In the genomic region with DNA sequence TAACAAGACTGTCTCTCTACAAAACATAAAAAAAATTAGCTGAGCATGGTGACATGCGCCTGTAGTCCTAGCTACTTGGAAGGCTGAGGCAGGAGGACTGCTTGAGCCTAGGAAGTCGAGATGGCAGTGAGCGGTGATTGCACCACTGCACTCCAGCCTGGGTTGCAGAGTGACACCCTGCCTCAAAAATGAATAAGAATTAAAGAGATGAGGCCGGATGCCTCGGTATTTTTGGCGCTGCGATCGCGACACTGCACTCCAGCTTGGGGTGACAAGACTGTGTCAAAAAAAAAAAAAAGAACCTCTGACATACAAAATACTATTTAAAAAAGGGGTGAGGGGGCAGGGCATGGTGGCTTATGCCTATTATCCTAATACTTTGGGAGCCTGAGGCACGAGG, we compare ENCODE assay signal across 16 cellular contexts. TPM values are rescaled to one million over a fixed set of nuclear protein-coding genes. Genes with fewer than 3 reads are reported as not detected.
A peak's percentile ranks its signal among the peaks of the same experiment; 100 is the strongest.
DNase-seq lines count a peak whose midpoint lies in the region; ATAC-seq and TF ChIP-seq lines count a peak whose summit lies in the region.
"Had no signal": no experiment of that assay in that cellular context is flagged by ENCODE, and none has a peak within 500 bp of the region (broad histone marks: within the 10 kb centered on the region; RNA-seq: fewer than 3 reads in every experiment).

No MANE protein-coding gene starts in this region.

- no peak for DNase-seq in activated CD4-positive, CD25-positive, alpha-beta regulatory T cell (lab: John Stamatoyannopoulos, UW)
- DNase-seq in GM23338 (ENCODE audit: low spot score) (no peak), WTC11 (ENCODE audit: low spot score) (no peak)
- DNase-seq in natural killer cell treated with Interleukin-12 subunit alpha and Interleukin-12 subunit beta and Interleukin-15 and Interleukin-18, amount 100 ng/mL, for 72 hours (ENCODE audit: low spot score), result peak; percentile 63
- DNase-seq: activated CD8-positive, alpha-beta memory T cell treated with anti-CD3 and anti-CD28 coated beads, Interleukin-2, amount 50 U/mL, for 4 hours; effector CD4-positive, alpha-beta T cell; HFFc6; NCI-H2081 treated with DMSO at 0.1 percent for 48 hours; NCI-H82; nucleus accumbens; T-helper 9 cell had no signal

- peaks cover 42% of the 10 kb centered on the region for H3K4me1 Mint-ChIP-seq in GM23338
- peaks cover 25% of the 10 kb centered on the region for H3K4me1 Mint-ChIP-seq in activated T-helper 17 cell treated with anti-CD3 and anti-CD28 coated beads, Interleukin-2, amount 50 U/mL, for 72 hours
- peaks cover 50 to 57% of the 10 kb centered on the region in 2 donors for H3K4me1 Mint-ChIP-seq in natural killer cell treated with Interleukin-12 subunit alpha and Interleukin-12 subunit beta and Interleukin-15 and Interleukin-18, amount 100 ng/mL, for 72 hours (ENCODE audit: low read depth in 2 of 2)
- peaks cover 62% of the 10 kb centered on the region for H3K4me1 Mint-ChIP-seq in WTC11

- peaks cover 5% of the 10 kb centered on the region for H3K27me3 Mint-ChIP-seq in GM23338 (ENCODE audit: insufficient read depth, low read depth, poor library complexity)
- H3K27me3 Mint-ChIP-seq in activated T-helper 17 cell treated with anti-CD3 and anti-CD28 coated beads, Interleukin-2, amount 50 U/mL, for 72 hours, result no peaks in the 10 kb centered on the region
- no peaks in the 10 kb centered on the region for H3K27me3 Mint-ChIP-seq in natural killer cell treated with Interleukin-12 subunit alpha and Interleukin-12 subunit beta and Interleukin-15 and Interleukin-18, amount 100 ng/mL, for 72 hours
- no peaks in the 10 kb centered on the region for H3K27me3 Mint-ChIP-seq in WTC11 (ENCODE audit: low read depth)

- no peak overlapping the region for H2AFZ ChIP-seq in GM23338

- no peak overlapping the region for H3K27ac ChIP-seq in GM23338 (ENCODE audit: low read depth)

- H3K4me3 ChIP-seq in GM23338, result peak overlapping the region; percentile 13; the same call in 1 of the 2 replicates
- H3K4me3 ChIP-seq: lung had no signal

- 0 out of 2 replicates have a peak overlapping the region, but pooled peaks have one; percentile 79 for H3K4me2 ChIP-seq in GM23338

- peaks cover 100% of the 10 kb centered on the region for H3K79me2 ChIP-seq in GM23338 (replicated peaks; ENCODE audit: insufficient read depth)

- H3K27me3 ChIP-seq in GM23338 (ENCODE audit: insufficient read depth), result no peaks in the 10 kb centered on the region

- H3K4me3 Mint-ChIP-seq in GM23338 (no peak overlapping the region; the same call in 2 of the 3 replicates), WTC11 (no peak overlapping the region; the same call in 1 of the 2 replicates)
- peak overlapping the region; percentile 98 for H3K4me3 Mint-ChIP-seq in activated T-helper 17 cell treated with anti-CD3 and anti-CD28 coated beads, Interleukin-2, amount 50 U/mL, for 72 hours
- H3K4me3 Mint-ChIP-seq in natural killer cell treated with Interleukin-12 subunit alpha and Interleukin-12 subunit beta and Interleukin-15 and Interleukin-18, amount 100 ng/mL, for 72 hours, result peak overlapping the region; percentile 98
- H3K4me3 Mint-ChIP-seq: HFFc6 had no signal

- H3K36me3 Mint-ChIP-seq in GM23338 (ENCODE audit: low read depth), result peaks cover 65% of the 10 kb centered on the region
- peaks cover 93% of the 10 kb centered on the region for H3K36me3 Mint-ChIP-seq in activated T-helper 17 cell treated with anti-CD3 and anti-CD28 coated beads, Interleukin-2, amount 50 U/mL, for 72 hours (ENCODE audit: low read depth)
- H3K36me3 Mint-ChIP-seq in natural killer cell treated with Interleukin-12 subunit alpha and Interleukin-12 subunit beta and Interleukin-15 and Interleukin-18, amount 100 ng/mL, for 72 hours, result peaks cover 22% of the 10 kb centered on the region
- peaks cover 38% of the 10 kb centered on the region for H3K36me3 Mint-ChIP-seq in WTC11

- H3K27ac Mint-ChIP-seq in GM23338, result no peak overlapping the region
- H3K27ac Mint-ChIP-seq in activated T-helper 17 cell treated with anti-CD3 and anti-CD28 coated beads, Interleukin-2, amount 50 U/mL, for 72 hours, result no peak overlapping the region
- peak overlapping the region; percentile 58 to 87 for H3K27ac Mint-ChIP-seq in natural killer cell treated with Interleukin-12 subunit alpha and Interleukin-12 subunit beta and Interleukin-15 and Interleukin-18, amount 100 ng/mL, for 72 hours
- no peak overlapping the region for H3K27ac Mint-ChIP-seq in WTC11

- ATAC-seq in activated CD4-positive, CD25-positive, alpha-beta regulatory T cell treated with anti-CD3 and anti-CD28 coated beads, Interleukin-2, amount 50 U/mL, for 24 hours, result peak; percentile 16 to 17
- no peak for ATAC-seq in GM23338
- peak; percentile 35 for ATAC-seq in activated T-helper 17 cell treated with anti-CD3 and anti-CD28 coated beads, Interleukin-2, amount 50 U/mL, for 72 hours (replicated peaks)
- ATAC-seq in natural killer cell treated with Interleukin-12 subunit alpha and Interleukin-12 subunit beta and Interleukin-15 and Interleukin-18, amount 100 ng/mL, for 72 hours, result peak; percentile 75 to 80
- no peak for ATAC-seq in GM19023 (IDR thresholded peaks at IDR 0.05; ENCODE audit: unreplicated experiment)
- no peak for ATAC-seq in WTC11
- ATAC-seq in HG03095 (IDR thresholded peaks at IDR 0.05; ENCODE audit: unreplicated experiment), result no peak

- CTCF ChIA-PET in WTC11 (lab: Charles Lee), result no interaction called here

- POLR2A ChIA-PET in WTC11 (lab: Charles Lee), result no interaction called here

- TF ChIP-seq CTCF in GM23338 (conservative IDR thresholded peaks at IDR 0.05; ENCODE audit: low read depth in 2 of 2), result no peak
- no peak for TF ChIP-seq CTCF in WTC11 (IDR thresholded peaks at IDR 0.05)

- peaks cover 93% of the 10 kb centered on the region for H4K20me1 ChIP-seq in GM23338 (replicated peaks; ENCODE audit: insufficient read depth)

- H3K4me1 ChIP-seq in GM23338 (ENCODE audit: insufficient read depth), result peaks cover 46% of the 10 kb centered on the region

- no peaks in the 10 kb centered on the region for H3F3A ChIP-seq in GM23338 (replicated peaks; ENCODE audit: low read depth)

- peaks cover 4% of the 10 kb centered on the region; the same call in 1 of the 2 replicates for H3K36me3 ChIP-seq in GM23338 (ENCODE audit: insufficient read depth)

- H3K9me2 ChIP-seq in GM23338 (ENCODE audit: insufficient read depth), result no peaks in the 10 kb centered on the region

- H3K9me3 Mint-ChIP-seq in GM23338, result no peaks in the 10 kb centered on the region
- no peaks in the 10 kb centered on the region for H3K9me3 Mint-ChIP-seq in activated T-helper 17 cell treated with anti-CD3 and anti-CD28 coated beads, Interleukin-2, amount 50 U/mL, for 72 hours
- H3K9me3 Mint-ChIP-seq in natural killer cell treated with Interleukin-12 subunit alpha and Interleukin-12 subunit beta and Interleukin-15 and Interleukin-18, amount 100 ng/mL, for 72 hours, result no peaks in the 10 kb centered on the region
- H3K9me3 Mint-ChIP-seq in WTC11, result no peaks in the 10 kb centered on the region
- H3K9me3 Mint-ChIP-seq: HFFc6 had no signal

TF ChIP-seq in WTC11, 78 proteins besides CTCF, POLR2A, EP300 and RAD21:
- TF ChIP-seq NR2C2 (CRISPR knock-in tag; IDR thresholded peaks at IDR 0.05), result no peak
- TF ChIP-seq ELF4 (CRISPR knock-in tag; IDR thresholded peaks at IDR 0.05; ENCODE audit: low read depth), result no peak
- no peak for TF ChIP-seq TCF7 (CRISPR knock-in tag; IDR thresholded peaks at IDR 0.05; ENCODE audit: low read depth)
- no peak for TF ChIP-seq RORB (CRISPR knock-in tag; IDR thresholded peaks at IDR 0.05)
- TF ChIP-seq GABPB1 (CRISPR knock-in tag; IDR thresholded peaks at IDR 0.05), result no peak
TF ChIP-seq in WTC11: peak in this region for 0.

RNA-seq across cellular contexts. Expression of a gene that starts 7.3 kb away (rescaled TPM):
- total RNA-seq in GM23338 (2014; rRNA removed; shearing (Covaris generic)), result 109 and 121 TPM in 2 replicates
- polyA plus RNA-seq in GM23338 (2016; fragmentation: Nextera tagmentation; extraction: Ambion mirVana), result 78.9 and 105 TPM in 2 replicates
- 100 to 1,000 TPM in 1 of 2 donors, 10 to 100 TPM in 1; 83.6 to 123 TPM for total RNA-seq in activated T-helper 17 cell treated with anti-CD3 and anti-CD28 coated beads, Interleukin-2, amount 50 U/mL, for 72 hours
- 10 to 100 TPM; 88.3 to 91.1 TPM for total RNA-seq in natural killer cell treated with Interleukin-12 subunit alpha and Interleukin-12 subunit beta and Interleukin-15 and Interleukin-18, amount 100 ng/mL, for 72 hours
- total RNA-seq in WTC11 (2021), result 100 to 106 TPM (median 104 TPM) in 3 replicates

Comparison
In these comparisons a context has a peak if more than half of its experiments do, and no peak if none do; other contexts are left out.
1. ATAC-seq: peak in activated CD4-positive, CD25-positive, alpha-beta regulatory T cell treated with anti-CD3 and anti-CD28 coated beads, Interleukin-2, amount 50 U/mL, for 24 hours (2 of 2), activated T-helper 17 cell treated with anti-CD3 and anti-CD28 coated beads, Interleukin-2, amount 50 U/mL, for 72 hours (single experiment) and natural killer cell treated with Interleukin-12 subunit alpha and Interleukin-12 subunit beta and Interleukin-15 and Interleukin-18, amount 100 ng/mL, for 72 hours (2 of 2); none in GM23338 (single experiment), GM19023 (single experiment), WTC11 (single experiment) and HG03095 (single experiment).
2. H3K27ac Mint-ChIP-seq: peak in natural killer cell treated with Interleukin-12 subunit alpha and Interleukin-12 subunit beta and Interleukin-15 and Interleukin-18, amount 100 ng/mL, for 72 hours (2 of 2); none in GM23338 (single experiment), activated T-helper 17 cell treated with anti-CD3 and anti-CD28 coated beads, Interleukin-2, amount 50 U/mL, for 72 hours (single experiment) and WTC11 (single experiment).
3. H3K4me3 Mint-ChIP-seq: peak in activated T-helper 17 cell treated with anti-CD3 and anti-CD28 coated beads, Interleukin-2, amount 50 U/mL, for 72 hours (single experiment) and natural killer cell treated with Interleukin-12 subunit alpha and Interleukin-12 subunit beta and Interleukin-15 and Interleukin-18, amount 100 ng/mL, for 72 hours (single experiment); none in GM23338 (single experiment) and WTC11 (single experiment).